Comparison of ENCODE assay signal across 8 cellular contexts in the genomic region with DNA sequence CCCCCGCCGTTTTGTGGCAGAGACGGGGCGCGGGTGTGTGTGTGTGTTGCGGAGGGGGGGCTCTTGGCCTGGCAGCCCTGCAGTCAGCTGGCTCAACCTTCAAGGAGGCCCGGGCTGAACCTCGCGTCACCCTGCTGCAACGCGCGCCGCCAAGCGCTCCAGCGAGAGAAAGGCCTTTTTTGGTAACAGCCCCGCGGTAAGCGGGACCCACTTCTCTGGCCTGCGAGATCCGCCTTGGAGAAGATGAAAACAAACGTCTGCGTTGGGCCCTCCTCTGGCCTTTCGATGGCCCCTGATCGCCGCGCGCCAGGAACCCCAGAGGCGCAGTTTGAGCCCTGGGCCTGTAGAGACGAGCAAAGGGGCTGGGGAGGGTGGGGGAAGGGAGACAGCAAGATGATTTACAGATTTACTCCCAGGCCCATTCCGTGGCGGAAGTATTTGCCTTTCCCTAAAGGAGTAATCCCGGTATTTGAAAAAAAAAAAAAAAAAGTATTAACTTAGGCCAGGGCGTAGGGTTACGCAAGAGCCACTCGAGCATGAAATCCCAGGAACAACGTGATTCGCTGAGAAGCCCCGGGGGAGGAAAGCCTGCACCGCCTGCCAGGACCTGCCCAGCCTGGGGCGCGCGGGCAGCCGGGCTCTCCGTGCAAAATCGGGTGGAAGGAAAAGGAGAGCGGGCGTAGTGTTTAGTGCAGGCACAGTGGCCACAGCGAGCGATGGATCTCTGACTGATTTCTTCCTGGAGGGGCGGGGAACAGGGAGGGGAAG. TPM values are rescaled to one million over a fixed set of nuclear protein-coding genes. Genes with fewer than 3 reads are reported as not detected.
DNase-seq lines count a peak whose midpoint lies in the region; ATAC-seq and TF ChIP-seq lines count a peak whose summit lies in the region.

No MANE protein-coding gene starts in this region.

- peak; percentile 53 for ATAC-seq in activated CD8-positive, alpha-beta T cell treated with anti-CD3 and anti-CD28 coated beads for 36 hours
- ATAC-seq in GM21717 (IDR thresholded peaks at IDR 0.05; ENCODE audit: unreplicated experiment) = no peak

- WGBS in ectodermal cell, 2 experiments = 1% methylated on average over 50 of the region's 50 CpGs

- H3K27me3 Mint-ChIP-seq in activated CD8-positive, alpha-beta T cell treated with anti-CD3 and anti-CD28 coated beads for 36 hours = no peaks in the 10 kb centered on the region

- H3K9me3 Mint-ChIP-seq in activated CD8-positive, alpha-beta T cell treated with anti-CD3 and anti-CD28 coated beads for 36 hours = no peaks in the 10 kb centered on the region

- DNase-seq in GM04503 (ENCODE audit: low read depth) (peak; percentile 95), HPDE6-E6E7 (ENCODE audit: extremely low spot score) (peak; percentile 92), NCI-H82 (lab: John Stamatoyannopoulos, UW) (peak; percentile 93), lung microvascular endothelial cell (ENCODE audit: low read depth in 2 of 2) (peak; percentile 81 to 94)
- DNase-seq in activated CD8-positive, alpha-beta T cell treated with anti-CD3 and anti-CD28 coated beads for 36 hours = peak; percentile 88
- DNase-seq in stimulated activated CD4-positive, alpha-beta T cell treated with anti-CD3 and anti-CD28 coated beads, TNF-alpha, amount 100 ng/mL, for 48 hours (ENCODE audit: low read depth in 3 of 3) = peak; percentile 65 to 77 (median 73)

- peaks cover 5% of the 10 kb centered on the region for H3K36me3 Mint-ChIP-seq in activated CD8-positive, alpha-beta T cell treated with anti-CD3 and anti-CD28 coated beads for 36 hours (ENCODE audit: low read depth)

- intact Hi-C loops in activated CD8-positive, alpha-beta T cell treated with anti-CD3 and anti-CD28 coated beads for 36 hours (cut with micrococcal nuclease) = loop anchor here (2.0 kb wide), 1 partner anchor 72 kb away; no protein-coding TSS in a partner anchor

- POLR2A ChIA-PET in activated CD8-positive, alpha-beta T cell treated with anti-CD3 and anti-CD28 coated beads for 36 hours (lab: Charles Lee) = interaction anchor here (0.7 to 3.8 kb wide), 12 partner anchors 8 to 112 kb away, joined by 3 to 19 read pairs (median 4); no protein-coding TSS in a partner anchor

- H3K4me1 Mint-ChIP-seq in activated CD8-positive, alpha-beta T cell treated with anti-CD3 and anti-CD28 coated beads for 36 hours (ENCODE audit: low read depth) = peaks cover 63% of the 10 kb centered on the region

- CTCF ChIA-PET in activated CD8-positive, alpha-beta T cell treated with anti-CD3 and anti-CD28 coated beads for 36 hours (lab: Charles Lee) = interaction anchor here (0.7 to 1.3 kb wide), 5 partner anchors 9 to 117 kb away, joined by 3 to 5 read pairs (median 3); no protein-coding TSS in a partner anchor

- peak overlapping the region; percentile 84 for H3K27ac ChIP-seq in ectodermal cell (ENCODE audit: insufficient read depth, low read depth, low read length, poor library complexity, severe bottlenecking)

- H3K27ac Mint-ChIP-seq in activated CD8-positive, alpha-beta T cell treated with anti-CD3 and anti-CD28 coated beads for 36 hours = peak overlapping the region; percentile 98

- peak overlapping the region; percentile 45 for H3K4me3 ChIP-seq in ectodermal cell (ENCODE audit: insufficient read depth, low read depth, low read length)

- no peaks in the 10 kb centered on the region for H3K36me3 ChIP-seq in ectodermal cell (ENCODE audit: control insufficient read depth, insufficient read depth, low read length)

- peaks cover 44% of the 10 kb centered on the region for H3K4me1 ChIP-seq in ectodermal cell (ENCODE audit: control insufficient read depth, insufficient read depth, low read length)

- peak overlapping the region; percentile 87 for H3K4me3 Mint-ChIP-seq in activated CD8-positive, alpha-beta T cell treated with anti-CD3 and anti-CD28 coated beads for 36 hours

- no peaks in the 10 kb centered on the region for H3K9me3 ChIP-seq in ectodermal cell (ENCODE audit: control insufficient read depth, low read length)

- peak; percentile 20 for TF ChIP-seq CTCF in activated CD8-positive, alpha-beta T cell treated with anti-CD3 and anti-CD28 coated beads for 36 hours (IDR thresholded peaks at IDR 0.05)

- peaks cover 12% of the 10 kb centered on the region for H3K27me3 ChIP-seq in ectodermal cell (ENCODE audit: control insufficient read depth, insufficient read depth, low read length, poor library complexity, severe bottlenecking)

RNA-seq across cellular contexts. Expression of a gene that starts 4.5 kb away (rescaled TPM):
- 10 to 100 TPM; 36.2 to 37.7 TPM for total RNA-seq in activated CD8-positive, alpha-beta T cell treated with anti-CD3 and anti-CD28 coated beads for 36 hours
- 15.5 TPM for polyA plus RNA-seq in ectodermal cell (2013, experiment 1 of 4)
- 12.7 TPM for polyA plus RNA-seq in ectodermal cell (2013, experiment 2 of 4)
- 15.6 TPM for polyA plus RNA-seq in ectodermal cell (2013, experiment 3 of 4)
- 16.1 TPM for polyA plus RNA-seq in ectodermal cell (2013, experiment 4 of 4)
- total RNA-seq in lung microvascular endothelial cell = 5.4 and 10.1 TPM in 2 replicates
